In the genomic region with DNA sequence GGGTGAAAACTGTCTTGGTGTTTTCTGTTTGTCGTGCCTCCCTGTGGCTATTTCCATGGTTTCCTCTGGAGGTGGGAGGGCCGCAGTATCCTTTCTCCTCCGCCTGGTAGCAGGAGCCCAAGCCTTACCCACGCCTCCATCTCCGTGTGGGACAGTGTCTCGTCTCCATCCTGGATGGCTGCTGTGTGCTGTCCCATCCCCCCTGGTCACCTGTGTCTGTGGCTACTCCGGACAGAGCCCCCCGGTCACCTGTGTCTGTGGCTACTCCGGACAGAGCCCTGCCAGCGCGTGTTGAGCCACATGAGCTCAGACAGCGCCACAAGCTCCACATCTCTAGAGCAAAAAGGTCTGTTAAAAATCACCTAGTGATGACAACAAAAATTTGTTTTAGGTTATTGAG, we compare ENCODE assay signal across 13 cellular contexts.
DNase-seq lines count a peak whose midpoint lies in the region; ATAC-seq, FAIRE-seq and TF ChIP-seq lines count a peak whose summit lies in the region.
"Had no signal": no experiment of that assay in that cellular context is flagged by ENCODE, and none has a peak within 500 bp of the region (broad histone marks: within the 10 kb centered on the region; RNA-seq: fewer than 3 reads in every experiment).

No MANE protein-coding gene starts in this region.

- H3K4me3 ChIP-seq in HepG2 (replicated peaks in 1 of 3; ENCODE audit: insufficient read depth in 1 of 3, low read depth in 2 of 3, low read length in 3 of 3) (no peak overlapping the region), H7 (ENCODE audit: insufficient read depth, low read depth, low read length) (no peak overlapping the region)
- H3K4me3 ChIP-seq: cardiac muscle cell, tibial nerve had no signal

- no peak for DNase-seq in activated CD4-positive, alpha-beta T cell treated with anti-CD3 and anti-CD28 coated beads, Interleukin-2, amount 10 ng/mL, durations not matched to agents 24 days and 14 days
- DNase-seq in activated CD4-positive, alpha-beta T cell treated with anti-CD3 and anti-CD28 coated beads for 1 hour: no peak
- DNase-seq in HepG2 (ENCODE audit: low spot score): no peak
- no peak for DNase-seq in stimulated activated effector memory CD8-positive, alpha-beta T cell treated with anti-CD3 and anti-CD28 coated beads, Interleukin-12 subunit alpha, Interleukin-12 subunit beta, amount 100 ng/mL, for 72 hours (ENCODE audit: low spot score in 2 of 2)
- DNase-seq in SKM-1 (lab: John Stamatoyannopoulos, UW; ENCODE audit: unreplicated experiment): no peak
- DNase-seq in cerebellar nuclear complex (lab: John Stamatoyannopoulos, UW): no peak
- DNase-seq in H7: no peak
- DNase-seq: ACHN, GOT3, T1000 had no signal

- TF ChIP-seq CTCF in HepG2 (CRISPR knock-in tag; IDR thresholded peaks at IDR 0.05): no peak

- CTCF ChIA-PET in HepG2 (lab: Yijun Ruan, JAX; ENCODE audit: low intra/inter-chr PET ratio, low total read pairs): no interaction called here

- H4K20me1 ChIP-seq in HepG2 (ENCODE audit: insufficient read depth, low read length): no peaks in the 10 kb centered on the region

- TF ChIP-seq EP300 in HepG2 (IDR thresholded peaks at IDR 0.05; ENCODE audit: low read depth in 2 of 2, low read length in 2 of 2) (no peak), HepG2 (CRISPR knock-in tag; IDR thresholded peaks at IDR 0.05; ENCODE audit: borderline replicate concordance) (no peak)

- no peak overlapping the region for H2AFZ ChIP-seq in HepG2 (ENCODE audit: low read length)

- TF ChIP-seq POLR2A in HepG2 (IDR thresholded peaks at IDR 0.05; ENCODE audit: insufficient read depth in 1 of 2, low read depth in 2 of 2, low read length in 2 of 2): no peak

- TF ChIP-seq RAD21 in HepG2 (CRISPR knock-in tag; IDR thresholded peaks at IDR 0.05): no peak

- in situ Hi-C loops in HepG2 (cut with HindIII; ENCODE audit: extremely low pct_ligation_motif_present, low pct_unique_long_range_greater_than_20kb): no loop called here

- no peak overlapping the region for H3K27ac ChIP-seq in HepG2 (ENCODE audit: extremely low read length, insufficient read depth, low read length)
- H3K27ac ChIP-seq: cardiac muscle cell had no signal

- H3K27me3 ChIP-seq in HepG2 (ENCODE audit: control insufficient read depth in 1 of 2, insufficient read depth in 2 of 2, low read length in 2 of 2) (no peaks in the 10 kb centered on the region), H7 (ENCODE audit: control insufficient read depth, insufficient read depth, low read length) (no peaks in the 10 kb centered on the region)
- H3K27me3 ChIP-seq: cardiac muscle cell, tibial nerve had no signal

- BruUV-seq in HepG2 (replicated peaks; lab: Mats Ljungman, UMichigan): no TSS peak

- H3K4me1 ChIP-seq in HepG2 (ENCODE audit: insufficient read depth, low read length): peaks cover 36% of the 10 kb centered on the region

- POLR2A ChIA-PET in HepG2 (lab: Yijun Ruan, JAX): no interaction called here

- peak overlapping the region; percentile 31 for H3K4me3 Mint-ChIP-seq in activated CD4-positive, alpha-beta T cell treated with anti-CD3 and anti-CD28 coated beads, Interleukin-2, amount 10 ng/mL, durations not matched to agents 24 days and 14 days
- H3K4me3 Mint-ChIP-seq in activated T-helper 17 cell treated with anti-CD3 and anti-CD28 coated beads, Interleukin-2, amount 50 U/mL, for 72 hours: peak overlapping the region; percentile 82
- H3K4me3 Mint-ChIP-seq in stimulated activated effector memory CD8-positive, alpha-beta T cell treated with anti-CD3 and anti-CD28 coated beads, Interleukin-12 subunit alpha, Interleukin-12 subunit beta, amount 100 ng/mL, for 72 hours: no peak overlapping the region

- peaks cover 12 to 40% of the 10 kb centered on the region in 2 experiments; a peak in 4 of 5 replicates for H3K36me3 ChIP-seq in HepG2 (replicated peaks in 1 of 2; ENCODE audit: control insufficient read depth in 1 of 2, insufficient read depth in 2 of 2, low read length in 2 of 2)
- no peaks in the 10 kb centered on the region for H3K36me3 ChIP-seq in H7 (replicated peaks; ENCODE audit: control insufficient read depth, insufficient read depth, low read length)
- H3K36me3 ChIP-seq: cardiac muscle cell, tibial nerve had no signal

- intact Hi-C loops in activated CD4-positive, alpha-beta T cell treated with anti-CD3 and anti-CD28 coated beads, Interleukin-2, amount 10 ng/mL, durations not matched to agents 24 days and 14 days (cut with micrococcal nuclease): no loop called here
- intact Hi-C loops in HepG2 (cut with micrococcal nuclease; ENCODE audit: unreplicated experiment): no loop called here

- peaks cover 2% of the 10 kb centered on the region for H3K79me2 ChIP-seq in HepG2 (ENCODE audit: insufficient read depth, low read length)

- peak overlapping the region; percentile 88 for H3K27ac Mint-ChIP-seq in activated CD4-positive, alpha-beta T cell treated with anti-CD3 and anti-CD28 coated beads, Interleukin-2, amount 10 ng/mL, durations not matched to agents 24 days and 14 days
- H3K27ac Mint-ChIP-seq in activated T-helper 17 cell treated with anti-CD3 and anti-CD28 coated beads, Interleukin-2, amount 50 U/mL, for 72 hours: peak overlapping the region; percentile 95
- peak overlapping the region; percentile 88 for H3K27ac Mint-ChIP-seq in stimulated activated effector memory CD8-positive, alpha-beta T cell treated with anti-CD3 and anti-CD28 coated beads, Interleukin-12 subunit alpha, Interleukin-12 subunit beta, amount 100 ng/mL, for 72 hours

- H3K9me3 Mint-ChIP-seq in activated CD4-positive, alpha-beta T cell treated with anti-CD3 and anti-CD28 coated beads, Interleukin-2, amount 10 ng/mL, durations not matched to agents 24 days and 14 days: no peaks in the 10 kb centered on the region
- peaks cover 2% of the 10 kb centered on the region for H3K9me3 Mint-ChIP-seq in activated T-helper 17 cell treated with anti-CD3 and anti-CD28 coated beads, Interleukin-2, amount 50 U/mL, for 72 hours
- H3K9me3 Mint-ChIP-seq in stimulated activated effector memory CD8-positive, alpha-beta T cell treated with anti-CD3 and anti-CD28 coated beads, Interleukin-12 subunit alpha, Interleukin-12 subunit beta, amount 100 ng/mL, for 72 hours: peaks cover 1% of the 10 kb centered on the region

- FAIRE-seq in HepG2 (lab: Jason Lieb, UNC): no peak

- H3K9me3 ChIP-seq in HepG2 (ENCODE audit: low read length): no peaks in the 10 kb centered on the region
- H3K9me3 ChIP-seq: tibial nerve had no signal

- ATAC-seq in activated T-helper 17 cell treated with anti-CD3 and anti-CD28 coated beads, Interleukin-2, amount 50 U/mL, for 72 hours (replicated peaks): no peak
- no peak for ATAC-seq in HepG2
- ATAC-seq in stimulated activated effector memory CD8-positive, alpha-beta T cell treated with anti-CD3 and anti-CD28 coated beads, Interleukin-12 subunit alpha, Interleukin-12 subunit beta, amount 100 ng/mL, for 72 hours: no peak

- H3K36me3 Mint-ChIP-seq in activated CD4-positive, alpha-beta T cell treated with anti-CD3 and anti-CD28 coated beads, Interleukin-2, amount 10 ng/mL, durations not matched to agents 24 days and 14 days (ENCODE audit: low read depth): peaks cover 54% of the 10 kb centered on the region
- peaks cover 66% of the 10 kb centered on the region for H3K36me3 Mint-ChIP-seq in activated T-helper 17 cell treated with anti-CD3 and anti-CD28 coated beads, Interleukin-2, amount 50 U/mL, for 72 hours (ENCODE audit: low read depth)
- peaks cover 35% of the 10 kb centered on the region for H3K36me3 Mint-ChIP-seq in stimulated activated effector memory CD8-positive, alpha-beta T cell treated with anti-CD3 and anti-CD28 coated beads, Interleukin-12 subunit alpha, Interleukin-12 subunit beta, amount 100 ng/mL, for 72 hours

- WGBS in HepG2 (ENCODE audit: low lambda C conversion rate): 97% methylated on average over 12 of the region's 12 CpGs

- H3K9ac ChIP-seq in HepG2 (ENCODE audit: insufficient read depth, low read depth, low read length): no peak overlapping the region

- no peak overlapping the region for H3K4me2 ChIP-seq in HepG2 (ENCODE audit: low read depth, low read length)

- H3K27me3 Mint-ChIP-seq in activated CD4-positive, alpha-beta T cell treated with anti-CD3 and anti-CD28 coated beads, Interleukin-2, amount 10 ng/mL, durations not matched to agents 24 days and 14 days: no peaks in the 10 kb centered on the region
- H3K27me3 Mint-ChIP-seq in activated T-helper 17 cell treated with anti-CD3 and anti-CD28 coated beads, Interleukin-2, amount 50 U/mL, for 72 hours: no peaks in the 10 kb centered on the region

- H3K4me1 Mint-ChIP-seq in activated CD4-positive, alpha-beta T cell treated with anti-CD3 and anti-CD28 coated beads, Interleukin-2, amount 10 ng/mL, durations not matched to agents 24 days and 14 days: peaks cover 62% of the 10 kb centered on the region
- peaks cover 56% of the 10 kb centered on the region for H3K4me1 Mint-ChIP-seq in activated T-helper 17 cell treated with anti-CD3 and anti-CD28 coated beads, Interleukin-2, amount 50 U/mL, for 72 hours
- H3K4me1 Mint-ChIP-seq in stimulated activated effector memory CD8-positive, alpha-beta T cell treated with anti-CD3 and anti-CD28 coated beads, Interleukin-12 subunit alpha, Interleukin-12 subunit beta, amount 100 ng/mL, for 72 hours: peaks cover 50% of the 10 kb centered on the region

TF ChIP-seq in HepG2, 621 proteins besides CTCF, POLR2A, EP300 and RAD21 (continues in another document):
- no peak for TF ChIP-seq HDAC6 (IDR thresholded peaks at IDR 0.05; ENCODE audit: low read depth, low read length)
